In genomic region chr10:6346621-6347020, GRCh38 we compare ENCODE assay signal across 18 cellular contexts.
A peak's percentile ranks its signal among the peaks of the same experiment; 100 is the strongest.
DNase-seq lines count a peak whose midpoint lies in the region; ATAC-seq, FAIRE-seq and TF ChIP-seq lines count a peak whose summit lies in the region.
"Had no signal": no experiment of that assay in that cellular context is flagged by ENCODE, and none has a peak within 500 bp of the region (broad histone marks: within the 10 kb centered on the region; RNA-seq: fewer than 3 reads in every experiment).

No MANE protein-coding gene starts in this region.

- intact Hi-C loops in HepG2 (cut with micrococcal nuclease; ENCODE audit: unreplicated experiment) (no loop called here), prostate gland (cut with DNase I) (no loop called here)

- FAIRE-seq in HepG2 (lab: Jason Lieb, UNC) (no peak), astrocyte (lab: Jason Lieb, UNC) (peak; percentile 20)
- FAIRE-seq: H54 had no signal

- H3K4me1 Mint-ChIP-seq in astrocyte (ENCODE audit: low read depth, unreplicated experiment), result peaks cover 7% of the 10 kb centered on the region

- no peak overlapping the region for H3K9ac ChIP-seq in liver (ENCODE audit: low read depth in 1 of 2, low read length in 2 of 2)
- no peak overlapping the region for H3K9ac ChIP-seq in HepG2 (ENCODE audit: insufficient read depth, low read depth, low read length)
- peak overlapping the region; percentile 95; the same call in 1 of the 2 replicates for H3K9ac ChIP-seq in OCI-LY1 (ENCODE audit: low read length)
- H3K9ac ChIP-seq in astrocyte (ENCODE audit: low read length), result no peak overlapping the region

- TF ChIP-seq EP300 in HepG2 (IDR thresholded peaks at IDR 0.05; ENCODE audit: low read depth in 2 of 2, low read length in 2 of 2) (no peak), HepG2 (CRISPR knock-in tag; IDR thresholded peaks at IDR 0.05; ENCODE audit: borderline replicate concordance) (no peak)

- no peak for ATAC-seq in HepG2
- ATAC-seq in GM19351 (IDR thresholded peaks at IDR 0.05; ENCODE audit: unreplicated experiment), result no peak
- ATAC-seq: gastrocnemius medialis, right lobe of liver had no signal

- H3K27me3 ChIP-seq in liver (ENCODE audit: control insufficient read depth in 4 of 4, insufficient read depth in 4 of 4, low read length in 3 of 4), result no peaks in the 10 kb centered on the region
- H3K27me3 ChIP-seq in HepG2 (ENCODE audit: control insufficient read depth in 1 of 2, insufficient read depth in 2 of 2, low read length in 2 of 2), result peaks cover 0 to 15% of the 10 kb centered on the region in 2 experiments; a peak in 3 of 5 replicates
- H3K27me3 ChIP-seq in OCI-LY1 (ENCODE audit: insufficient read depth, low read length), result no peaks in the 10 kb centered on the region
- no peaks in the 10 kb centered on the region for H3K27me3 ChIP-seq in astrocyte (ENCODE audit: insufficient read depth, low read length)
- H3K27me3 ChIP-seq in prostate gland (replicated peaks; ENCODE audit: insufficient read depth), result no peaks in the 10 kb centered on the region
- H3K27me3 ChIP-seq: gastrocnemius medialis, right lobe of liver, upper lobe of left lung had no signal

- TF ChIP-seq CTCF in liver (IDR thresholded peaks at IDR 0.05; ENCODE audit: low read depth, low read length, missing input control) (no peak), HepG2 (CRISPR knock-in tag; IDR thresholded peaks at IDR 0.05) (no peak), OCI-LY1 (IDR thresholded peaks at IDR 0.05; ENCODE audit: low read length) (no peak), astrocyte (IDR thresholded peaks at IDR 0.05; ENCODE audit: insufficient read depth, low read depth, low read length) (no peak), prostate gland (IDR thresholded peaks at IDR 0.05) (no peak)

- in situ Hi-C loops in HepG2 (cut with HindIII; ENCODE audit: extremely low pct_ligation_motif_present, low pct_unique_long_range_greater_than_20kb), result no loop called here

- H3K4me1 ChIP-seq in liver (ENCODE audit: control insufficient read depth in 4 of 4, insufficient read depth in 4 of 4, low read length in 3 of 4) (no peaks in the 10 kb centered on the region), HepG2 (ENCODE audit: insufficient read depth, low read length) (no peaks in the 10 kb centered on the region), OCI-LY1 (ENCODE audit: insufficient read depth, low read length, severe bottlenecking) (peaks cover 64% of the 10 kb centered on the region), astrocyte (ENCODE audit: insufficient read depth, low read length) (peaks cover 6% of the 10 kb centered on the region), prostate gland (replicated peaks) (no peaks in the 10 kb centered on the region)
- H3K4me1 ChIP-seq: right lobe of liver had no signal

- 94% methylated on average over 3 of the region's 3 CpGs for WGBS in liver
- WGBS in HepG2 (ENCODE audit: low lambda C conversion rate), result 59% methylated on average over 3 of the region's 3 CpGs
- 96% methylated on average over 3 of the region's 3 CpGs for WGBS in prostate gland

- DNase-seq in HepG2 (ENCODE audit: low spot score), result no peak
- DNase-seq in astrocyte (ENCODE audit: low read depth), result no peak
- DNase-seq in NAMALWA (ENCODE audit: low spot score), result no peak
- no peak for DNase-seq in SKM-1 treated with dmso at 0.1 percent for 144 hours (lab: John Stamatoyannopoulos, UW; ENCODE audit: unreplicated experiment)
- DNase-seq in prostate gland (ENCODE audit: low spot score), result no peak
- DNase-seq: cerebellar nuclear complex; DMS79 treated with DMSO at 0.1 percent for 48 hours; gastrocnemius medialis; NCI-H1092; NCI-H2171 treated with DMSO at 0.1 percent for 48 hours; NK-92 treated with Interleukin-12 subunit alpha and Interleukin-12 subunit beta, amount 100 ng/mL, for 24 hours; right lobe of liver; Right ventricle myocardium superior; upper lobe of left lung had no signal

- CTCF ChIA-PET in HepG2 (lab: Yijun Ruan, JAX; ENCODE audit: low intra/inter-chr PET ratio, low total read pairs), result no interaction called here

- H3F3A ChIP-seq in OCI-LY1 (ENCODE audit: insufficient read depth, low read length), result peaks cover 9% of the 10 kb centered on the region

- H3K9me3 Mint-ChIP-seq in astrocyte (ENCODE audit: unreplicated experiment), result peaks cover 11% of the 10 kb centered on the region

- no TSS peak for BruUV-seq in HepG2 (replicated peaks; lab: Mats Ljungman, UMichigan)

- no peaks in the 10 kb centered on the region for H3K9me2 ChIP-seq in OCI-LY1 (ENCODE audit: low read depth, low read length)

- H3K36me3 Mint-ChIP-seq in astrocyte (ENCODE audit: low read depth, unreplicated experiment), result peaks cover 8% of the 10 kb centered on the region

- H3K27me3 Mint-ChIP-seq in astrocyte (ENCODE audit: low read depth, unreplicated experiment), result peaks cover 7% of the 10 kb centered on the region

- H3K4me2 ChIP-seq in HepG2 (ENCODE audit: low read depth, low read length) (no peak overlapping the region), OCI-LY1 (ENCODE audit: low read length) (peak overlapping the region; percentile 96), astrocyte (ENCODE audit: low read length) (peak overlapping the region; percentile 55)

- H3K27ac Mint-ChIP-seq in astrocyte (ENCODE audit: unreplicated experiment), result no peak overlapping the region

- no peaks in the 10 kb centered on the region for H4K20me1 ChIP-seq in HepG2 (ENCODE audit: insufficient read depth, low read length)
- no peaks in the 10 kb centered on the region for H4K20me1 ChIP-seq in OCI-LY1 (ENCODE audit: insufficient read depth, low read length)
- H4K20me1 ChIP-seq in astrocyte (ENCODE audit: insufficient read depth, low read length), result no peaks in the 10 kb centered on the region

- no peaks in the 10 kb centered on the region for H3K9me3 ChIP-seq in liver (ENCODE audit: control insufficient read depth in 4 of 4, low read length in 3 of 4)
- no peaks in the 10 kb centered on the region for H3K9me3 ChIP-seq in HepG2 (ENCODE audit: low read length)
- no peaks in the 10 kb centered on the region for H3K9me3 ChIP-seq in OCI-LY1 (ENCODE audit: low read length)
- H3K9me3 ChIP-seq in astrocyte (ENCODE audit: insufficient read depth, low read depth, low read length), result no peaks in the 10 kb centered on the region
- no peaks in the 10 kb centered on the region for H3K9me3 ChIP-seq in prostate gland
- H3K9me3 ChIP-seq: gastrocnemius medialis, right lobe of liver, upper lobe of left lung had no signal

- TF ChIP-seq RAD21 in liver (IDR thresholded peaks at IDR 0.05) (no peak), HepG2 (CRISPR knock-in tag; IDR thresholded peaks at IDR 0.05) (no peak)

- H3K36me3 ChIP-seq in liver (ENCODE audit: control insufficient read depth in 4 of 4, insufficient read depth in 3 of 4, low read depth in 1 of 4, low read length in 3 of 4), result no peaks in the 10 kb centered on the region
- H3K36me3 ChIP-seq in HepG2 (replicated peaks in 1 of 2; ENCODE audit: control insufficient read depth in 1 of 2, insufficient read depth in 2 of 2, low read length in 2 of 2), result no peaks in the 10 kb centered on the region
- no peaks in the 10 kb centered on the region for H3K36me3 ChIP-seq in OCI-LY1 (ENCODE audit: insufficient read depth, low read length)
- H3K36me3 ChIP-seq in astrocyte (ENCODE audit: insufficient read depth, low read length), result no peaks in the 10 kb centered on the region
- no peaks in the 10 kb centered on the region for H3K36me3 ChIP-seq in prostate gland
- H3K36me3 ChIP-seq: gastrocnemius medialis, right lobe of liver, upper lobe of left lung had no signal

- H3K27ac ChIP-seq in liver (ENCODE audit: low read depth in 1 of 2, low read length in 2 of 2), result no peak overlapping the region
- no peak overlapping the region for H3K27ac ChIP-seq in HepG2 (ENCODE audit: extremely low read length, insufficient read depth, low read length)
- H3K27ac ChIP-seq in OCI-LY1 (ENCODE audit: low read depth, low read length, poor library complexity, severe bottlenecking), result peak overlapping the region; percentile 100
- no peak overlapping the region for H3K27ac ChIP-seq in astrocyte (ENCODE audit: low read depth, low read length)
- no peak overlapping the region for H3K27ac ChIP-seq in prostate gland
- H3K27ac ChIP-seq: gastrocnemius medialis, right lobe of liver had no signal

- H3K79me2 ChIP-seq in HepG2 (ENCODE audit: insufficient read depth, low read length) (no peaks in the 10 kb centered on the region), OCI-LY1 (ENCODE audit: insufficient read depth, low read length) (no peaks in the 10 kb centered on the region), astrocyte (ENCODE audit: insufficient read depth, low read length) (no peaks in the 10 kb centered on the region)

- H3K4me3 Mint-ChIP-seq in astrocyte (ENCODE audit: unreplicated experiment), result no peak overlapping the region

- H3K4me3 ChIP-seq in liver (ENCODE audit: low read depth in 1 of 3, low read length in 3 of 3) (no peak overlapping the region), HepG2 (replicated peaks in 1 of 3; ENCODE audit: insufficient read depth in 1 of 3, low read depth in 2 of 3, low read length in 3 of 3) (no peak overlapping the region), OCI-LY1 (ENCODE audit: low read depth, low read length, poor library complexity, severe bottlenecking) (peak overlapping the region; percentile 61), astrocyte (ENCODE audit: insufficient read depth, low read depth, low read length) (no peak overlapping the region), prostate gland (no peak overlapping the region)
- H3K4me3 ChIP-seq: right lobe of liver, upper lobe of left lung had no signal

- TF ChIP-seq POLR2A in HepG2 (IDR thresholded peaks at IDR 0.05; ENCODE audit: insufficient read depth in 1 of 2, low read depth in 2 of 2, low read length in 2 of 2) (no peak), prostate gland (IDR thresholded peaks at IDR 0.05) (no peak)

- H2AFZ ChIP-seq in HepG2 (ENCODE audit: low read length) (no peak overlapping the region), OCI-LY1 (ENCODE audit: low read length) (no peak overlapping the region), astrocyte (ENCODE audit: low read depth, low read length) (no peak overlapping the region)

- POLR2A ChIA-PET in HepG2 (lab: Yijun Ruan, JAX), result no interaction called here

TF ChIP-seq in liver, 16 proteins besides CTCF, POLR2A, EP300 and RAD21 (continues in another document):
- TF ChIP-seq NR2F2 (IDR thresholded peaks at IDR 0.05), result no peak

TF ChIP-seq in HepG2, 621 proteins besides CTCF, POLR2A, EP300 and RAD21 (continues in another document):
- TF ChIP-seq ZNF790 (CRISPR knock-in tag; IDR thresholded peaks at IDR 0.05; ENCODE audit: borderline replicate concordance) (no peak), DRAP1 (CRISPR knock-in tag; IDR thresholded peaks at IDR 0.05) (no peak), SMARCE1 (IDR thresholded peaks at IDR 0.05; ENCODE audit: borderline replicate concordance) (no peak), FLYWCH1 (CRISPR knock-in tag; IDR thresholded peaks at IDR 0.05) (no peak), ZSCAN30 (CRISPR knock-in tag; IDR thresholded peaks at IDR 0.05) (no peak), ZBTB3 (CRISPR knock-in tag; IDR thresholded peaks at IDR 0.05; ENCODE audit: borderline replicate concordance, low read depth) (no peak), SOX5 (CRISPR knock-in tag; IDR thresholded peaks at IDR 0.05; ENCODE audit: borderline replicate concordance) (no peak)
